13 cellular contexts compared by ENCODE assay signal in the genomic region with DNA sequence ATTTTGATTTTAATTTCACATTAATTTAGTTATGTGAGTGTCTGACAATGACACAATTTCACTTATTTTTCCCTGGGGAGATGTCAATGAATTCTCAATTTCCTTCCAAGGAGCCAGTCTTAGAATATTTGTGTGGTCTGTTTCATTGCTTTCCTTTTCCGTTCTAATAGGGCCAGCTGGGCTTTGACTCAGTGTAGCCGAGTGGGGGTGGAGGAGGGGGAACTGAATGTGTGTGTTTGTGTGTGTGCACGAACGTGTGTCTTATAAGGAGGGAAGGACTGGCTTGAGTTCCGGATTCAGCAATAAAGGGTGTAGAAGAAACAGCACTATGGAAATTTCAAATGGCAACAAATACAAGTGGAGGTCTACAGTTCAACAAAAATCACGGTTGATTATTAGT.
DNase-seq lines count a peak whose midpoint lies in the region; ATAC-seq, FAIRE-seq and TF ChIP-seq lines count a peak whose summit lies in the region.
"Had no signal": no experiment of that assay in that cellular context is flagged by ENCODE, and none has a peak within 500 bp of the region (broad histone marks: within the 10 kb centered on the region; RNA-seq: fewer than 3 reads in every experiment).

No MANE protein-coding gene starts in this region.

- no peak for FAIRE-seq in keratinocyte (lab: Jason Lieb, UNC)

- H3K27me3 ChIP-seq in Karpas-422 (ENCODE audit: low read length) (no peaks in the 10 kb centered on the region), keratinocyte (ENCODE audit: control insufficient read depth, extremely low read depth, insufficient read depth, low read length) (no peaks in the 10 kb centered on the region)
- H3K27me3 ChIP-seq: breast epithelium had no signal

- ATAC-seq in GM18907 (IDR thresholded peaks at IDR 0.05; ENCODE audit: unreplicated experiment) (peak; percentile 44), HG02642 (IDR thresholded peaks at IDR 0.05; ENCODE audit: poor library complexity, unreplicated experiment) (peak; percentile 37)
- ATAC-seq: stimulated activated effector memory CD8-positive, alpha-beta T cell treated with anti-CD3 and anti-CD28 coated beads, Interleukin-12 subunit alpha, Interleukin-12 subunit beta, amount 100 ng/mL, for 72 hours had no signal

- no peaks in the 10 kb centered on the region for H4K20me1 ChIP-seq in Karpas-422 (ENCODE audit: insufficient read depth, low read depth, low read length)
- no peaks in the 10 kb centered on the region for H4K20me1 ChIP-seq in keratinocyte (ENCODE audit: control insufficient read depth, extremely low read depth, insufficient read depth, low read length)

- H3K9ac ChIP-seq in Karpas-422 (ENCODE audit: low read length) (peak overlapping the region; percentile 65), keratinocyte (ENCODE audit: control insufficient read depth, extremely low read depth, insufficient read depth, low read length) (no peak overlapping the region)

- H3K4me1 ChIP-seq in Karpas-422 (ENCODE audit: low read length) (peaks cover 53% of the 10 kb centered on the region), keratinocyte (ENCODE audit: control insufficient read depth, extremely low read depth, insufficient read depth, low read length) (peaks cover 28% of the 10 kb centered on the region)
- H3K4me1 ChIP-seq: breast epithelium had no signal

- H2AFZ ChIP-seq in Karpas-422 (ENCODE audit: low read length) = peak overlapping the region; percentile 4; the same call in 1 of the 2 replicates
- H2AFZ ChIP-seq in keratinocyte (ENCODE audit: control insufficient read depth, low read length) = no peak overlapping the region

- no peaks in the 10 kb centered on the region for H3K9me1 ChIP-seq in keratinocyte (ENCODE audit: control insufficient read depth, extremely low read depth, insufficient read depth, low read length)

- H3K4me3 ChIP-seq in Karpas-422 (ENCODE audit: low read length) (peak overlapping the region; percentile 60), keratinocyte (ENCODE audit: control insufficient read depth in 2 of 3, extremely low read depth in 1 of 3, insufficient read depth in 2 of 3, low read depth in 1 of 3, low read length in 3 of 3) (no peak overlapping the region)
- H3K4me3 ChIP-seq: breast epithelium, prostate gland had no signal

- no peak for TF ChIP-seq CTCF in keratinocyte (optimal IDR thresholded peaks at IDR 0.05 in 1 of 3, IDR thresholded peaks at IDR 0.05 in 1 of 3, conservative IDR thresholded peaks at IDR 0.05 in 1 of 3; ENCODE audit: extremely low read depth in 1 of 3, insufficient read depth in 2 of 3, low read length in 3 of 3)

- no peaks in the 10 kb centered on the region for H3K9me2 ChIP-seq in Karpas-422 (replicated peaks; ENCODE audit: insufficient read depth, low read length)

- dilution Hi-C loops in keratinocyte (cut with MboI; ENCODE audit: extremely low pct_ligation_motif_present, low sequenced_read_pairs) = no loop called here

- H3K27ac ChIP-seq in Karpas-422 (ENCODE audit: low read length) (peak overlapping the region; percentile 97), keratinocyte (ENCODE audit: control insufficient read depth, insufficient read depth, low read length) (no peak overlapping the region)
- H3K27ac ChIP-seq: breast epithelium, prostate gland had no signal

- H3K36me3 ChIP-seq in Karpas-422 (ENCODE audit: insufficient read depth, low read length) (no peaks in the 10 kb centered on the region), keratinocyte (ENCODE audit: control insufficient read depth in 2 of 2, extremely low read depth in 1 of 2, insufficient read depth in 2 of 2, low read length in 2 of 2) (no peaks in the 10 kb centered on the region)
- H3K36me3 ChIP-seq: breast epithelium, prostate gland had no signal

- DNase-seq in Karpas-422 = peak; percentile 90
- no peak for DNase-seq in keratinocyte (ENCODE audit: low read depth, low spot score)
- DNase-seq in OCI-M1 (lab: John Stamatoyannopoulos, UW) = no peak
- no peak for DNase-seq in COLO668 (lab: John Stamatoyannopoulos, UW; ENCODE audit: unreplicated experiment)
- no peak for DNase-seq in DMS53 treated with DMSO at 0.1 percent for 48 hours (lab: John Stamatoyannopoulos, UW; ENCODE audit: unreplicated experiment)
- no peak for DNase-seq in NCI-H1105 treated with DMSO at 0.1 percent for 48 hours (lab: John Stamatoyannopoulos, UW)
- DNase-seq: activated CD4-positive, alpha-beta T cell treated with anti-CD3 and anti-CD28 coated beads for 4 hours; NCI-H146 had no signal

- H3K79me2 ChIP-seq in Karpas-422 (ENCODE audit: low read length) (no peaks in the 10 kb centered on the region), keratinocyte (ENCODE audit: control insufficient read depth, insufficient read depth, low read length) (no peaks in the 10 kb centered on the region)

- H3K4me2 ChIP-seq in Karpas-422 (ENCODE audit: low read depth, low read length, poor library complexity, severe bottlenecking) = peak overlapping the region; percentile 68
- H3K4me2 ChIP-seq in keratinocyte (ENCODE audit: control insufficient read depth, extremely low read depth, insufficient read depth, low read depth, low read length) = peak overlapping the region; percentile 62

- H3K9me3 ChIP-seq in Karpas-422 (ENCODE audit: low read length) (no peaks in the 10 kb centered on the region), keratinocyte (ENCODE audit: control insufficient read depth, low read depth, low read length) (no peaks in the 10 kb centered on the region)
- H3K9me3 ChIP-seq: breast epithelium, prostate gland had no signal
